Comparison of ENCODE assay signal across 28 cellular contexts in genomic region chr6:44157152-44157521, GRCh38. TPM values are rescaled to one million over a fixed set of nuclear protein-coding genes. Genes with fewer than 3 reads are reported as not detected.
DNase-seq lines count a peak whose midpoint lies in the region; ATAC-seq, FAIRE-seq and TF ChIP-seq lines count a peak whose summit lies in the region.
"Had no signal": no experiment of that assay in that cellular context is flagged by ENCODE, and none has a peak within 500 bp of the region (broad histone marks: within the 10 kb centered on the region; RNA-seq: fewer than 3 reads in every experiment).

No MANE protein-coding gene starts in this region.

- TF ChIP-seq POLR2A in upper lobe of left lung (IDR thresholded peaks at IDR 0.05): no peak

- no peak for ATAC-seq in stimulated activated naive B cell treated with anti-CD40 and anti-IgM and Interleukin-4, amounts not matched to agents 10 μg/mL and 1 μg/mL and 100 μg/mL, for 72 hours (replicated peaks)
- ATAC-seq in upper lobe of left lung (ENCODE audit: low FRiP score in 2 of 2): no peak
- ATAC-seq: foreskin keratinocyte; heart right ventricle; left cardiac atrium; stimulated activated naive CD8-positive, alpha-beta T cell treated with anti-CD3 and anti-CD28 coated beads, Interleukin-15, Interleukin-2, amounts not matched to agents 100 U/mL and 50 U/mL, for 24 hours had no signal

- H3K27ac Mint-ChIP-seq in stimulated activated naive B cell treated with anti-CD40 and anti-IgM and Interleukin-4, amounts not matched to agents 10 μg/mL and 1 μg/mL and 100 μg/mL, for 72 hours: peak overlapping the region; percentile 63
- H3K27ac Mint-ChIP-seq: activated CD4-positive, alpha-beta memory T cell treated with anti-CD3 and anti-CD28 coated beads, Interleukin-2, amount 10 ng/mL, durations not matched to agents 7 days and 5 days; activated naive CD8-positive, alpha-beta T cell treated with anti-CD3 and anti-CD28 coated beads, Interleukin-2, amount 10 ng/mL, durations not matched to agents 7 days and 5 days; CD14-positive monocyte; dendritic cell treated with granulocyte-macrophage colony-stimulating factor and Interleukin-4, amounts not matched to agents 40 ng/mL and 50 ng/mL, for 4 days; memory B cell had no signal

- DNase-seq in H7 (peak; percentile 44), hepatocyte (ENCODE audit: low spot score) (no peak), urothelium cell line (ENCODE audit: low spot score) (no peak), upper lobe of left lung (no peak), RKO (ENCODE audit: low spot score) (no peak)
- DNase-seq in stimulated activated naive B cell treated with anti-CD40 and anti-IgM and Interleukin-4, amounts not matched to agents 10 μg/mL and 1 μg/mL and 100 μg/mL, for 72 hours: no peak
- DNase-seq: activated CD4-positive, alpha-beta memory T cell treated with anti-CD3 and anti-CD28 coated beads, Interleukin-2, amount 10 ng/mL, durations not matched to agents 7 days and 5 days; activated CD4-positive, CD25-positive, alpha-beta regulatory T cell treated with anti-CD3 and anti-CD28 coated beads, Interleukin-2, amount 50 U/mL, for 72 hours; activated CD8-positive, alpha-beta memory T cell treated with anti-CD3 and anti-CD28 coated beads, Interleukin-2, amount 50 U/mL, for 48 hours; activated effector memory CD4-positive, alpha-beta T cell treated with Interleukin-2 at 50 U/mL for 16 hours; activated naive CD8-positive, alpha-beta T cell treated with anti-CD3 and anti-CD28 coated beads, Interleukin-2, amount 10 ng/mL, durations not matched to agents 7 days and 5 days; central memory CD4-positive, alpha-beta T cell; foreskin keratinocyte; GM23248; heart right ventricle; left cardiac atrium; NCI-H1105; NCI-H187 treated with DMSO at 0.1 percent for 48 hours; NCI-H2171 treated with DMSO at 0.1 percent for 48 hours; NCI-H524; SIG-M5; stimulated activated naive CD8-positive, alpha-beta T cell treated with anti-CD3 and anti-CD28 coated beads, Interleukin-15, Interleukin-2, amounts not matched to agents 100 U/mL and 50 U/mL, for 24 hours had no signal

- H3K27ac ChIP-seq in VCaP (peak overlapping the region; percentile 95), hepatocyte (peak overlapping the region; percentile 65), upper lobe of left lung (no peak overlapping the region)
- H3K27ac ChIP-seq: ascending aorta, esophagus muscularis mucosa, foreskin keratinocyte, GM23248, heart right ventricle had no signal

- H3K27me3 Mint-ChIP-seq in stimulated activated naive B cell treated with anti-CD40 and anti-IgM and Interleukin-4, amounts not matched to agents 10 μg/mL and 1 μg/mL and 100 μg/mL, for 72 hours: no peaks in the 10 kb centered on the region
- H3K27me3 Mint-ChIP-seq: activated CD4-positive, alpha-beta memory T cell treated with anti-CD3 and anti-CD28 coated beads, Interleukin-2, amount 10 ng/mL, durations not matched to agents 7 days and 5 days; dendritic cell treated with granulocyte-macrophage colony-stimulating factor and Interleukin-4, amounts not matched to agents 40 ng/mL and 50 ng/mL, for 4 days had no signal

- H3K4me3 ChIP-seq in H7 (ENCODE audit: insufficient read depth, low read depth, low read length): no peak overlapping the region
- H3K4me3 ChIP-seq in hepatocyte: no peak overlapping the region
- H3K4me3 ChIP-seq in upper lobe of left lung: no peak overlapping the region
- H3K4me3 ChIP-seq: ascending aorta, esophagus muscularis mucosa, GM23248, heart right ventricle had no signal

- WGBS in hepatocyte (ENCODE audit: low lambda C conversion rate, missing lambda C conversion rate): 77% methylated on average over 11 of the region's 11 CpGs
- WGBS in upper lobe of left lung, 2 donors: 81 to 89% methylated on average over 9 to 11 of the region's 11 CpGs

- no peak for TF ChIP-seq EP300 in upper lobe of left lung (IDR thresholded peaks at IDR 0.05)

- H2AFZ ChIP-seq in hepatocyte: no peak overlapping the region
- H2AFZ ChIP-seq: GM23248 had no signal

- H3K27me3 ChIP-seq in H7 (ENCODE audit: control insufficient read depth, insufficient read depth, low read length) (no peaks in the 10 kb centered on the region), hepatocyte (no peaks in the 10 kb centered on the region), upper lobe of left lung (no peaks in the 10 kb centered on the region)
- H3K27me3 ChIP-seq: ascending aorta, esophagus muscularis mucosa, foreskin keratinocyte, heart right ventricle had no signal

- H3K4me3 Mint-ChIP-seq in stimulated activated naive B cell treated with anti-CD40 and anti-IgM and Interleukin-4, amounts not matched to agents 10 μg/mL and 1 μg/mL and 100 μg/mL, for 72 hours: no peak overlapping the region
- H3K4me3 Mint-ChIP-seq: activated CD4-positive, alpha-beta memory T cell treated with anti-CD3 and anti-CD28 coated beads, Interleukin-2, amount 10 ng/mL, durations not matched to agents 7 days and 5 days; activated naive CD8-positive, alpha-beta T cell treated with anti-CD3 and anti-CD28 coated beads, Interleukin-2, amount 10 ng/mL, durations not matched to agents 7 days and 5 days; CD14-positive monocyte; dendritic cell treated with granulocyte-macrophage colony-stimulating factor and Interleukin-4, amounts not matched to agents 40 ng/mL and 50 ng/mL, for 4 days; memory B cell had no signal

- H3K79me2 ChIP-seq in hepatocyte: no peaks in the 10 kb centered on the region

- TF ChIP-seq CTCF in VCaP (conservative IDR thresholded peaks at IDR 0.05) (no peak), hepatocyte (IDR thresholded peaks at IDR 0.05; ENCODE audit: poor library complexity) (no peak), upper lobe of left lung (IDR thresholded peaks at IDR 0.05) (no peak)

- no peak overlapping the region for H3K4me2 ChIP-seq in hepatocyte

- FAIRE-seq in urothelium cell line (lab: Jason Lieb, UNC): no peak

- H3K4me1 Mint-ChIP-seq in stimulated activated naive B cell treated with anti-CD40 and anti-IgM and Interleukin-4, amounts not matched to agents 10 μg/mL and 1 μg/mL and 100 μg/mL, for 72 hours: peaks cover 7 to 15% of the 10 kb centered on the region in 2 donors
- H3K4me1 Mint-ChIP-seq: memory B cell had no signal

- no peaks in the 10 kb centered on the region for H3K9me2 ChIP-seq in hepatocyte (replicated peaks; ENCODE audit: insufficient read depth)

- H3K36me3 Mint-ChIP-seq in stimulated activated naive B cell treated with anti-CD40 and anti-IgM and Interleukin-4, amounts not matched to agents 10 μg/mL and 1 μg/mL and 100 μg/mL, for 72 hours: peaks cover 8 to 12% of the 10 kb centered on the region in 2 donors
- H3K36me3 Mint-ChIP-seq: activated naive CD8-positive, alpha-beta T cell treated with anti-CD3 and anti-CD28 coated beads, Interleukin-2, amount 10 ng/mL, durations not matched to agents 7 days and 5 days; CD14-positive monocyte had no signal

- no peaks in the 10 kb centered on the region for H3K9me3 Mint-ChIP-seq in stimulated activated naive B cell treated with anti-CD40 and anti-IgM and Interleukin-4, amounts not matched to agents 10 μg/mL and 1 μg/mL and 100 μg/mL, for 72 hours
- H3K9me3 Mint-ChIP-seq: activated CD4-positive, alpha-beta memory T cell treated with anti-CD3 and anti-CD28 coated beads, Interleukin-2, amount 10 ng/mL, durations not matched to agents 7 days and 5 days; activated naive CD8-positive, alpha-beta T cell treated with anti-CD3 and anti-CD28 coated beads, Interleukin-2, amount 10 ng/mL, durations not matched to agents 7 days and 5 days; dendritic cell treated with granulocyte-macrophage colony-stimulating factor and Interleukin-4, amounts not matched to agents 40 ng/mL and 50 ng/mL, for 4 days; memory B cell had no signal

- 0 out of 2 replicates have a peak, but pooled peaks cover 1% of the 10 kb centered on the region for H3K36me3 ChIP-seq in H7 (replicated peaks; ENCODE audit: control insufficient read depth, insufficient read depth, low read length)
- H3K36me3 ChIP-seq in hepatocyte (replicated peaks; ENCODE audit: insufficient read depth, low read depth): no peaks in the 10 kb centered on the region
- H3K36me3 ChIP-seq in upper lobe of left lung: peaks cover 0 to 13% (median 8%) of the 10 kb centered on the region in 4 donors

- H3K9me3 ChIP-seq in hepatocyte (ENCODE audit: low read depth): no peaks in the 10 kb centered on the region
- no peaks in the 10 kb centered on the region for H3K9me3 ChIP-seq in upper lobe of left lung
- H3K9me3 ChIP-seq: ascending aorta, esophagus muscularis mucosa, heart right ventricle had no signal

- H4K20me1 ChIP-seq in hepatocyte (ENCODE audit: insufficient read depth, poor library complexity, severe bottlenecking): no peaks in the 10 kb centered on the region

- H3K4me1 ChIP-seq in hepatocyte (ENCODE audit: insufficient read depth) (peaks cover 18% of the 10 kb centered on the region), upper lobe of left lung (no peaks in the 10 kb centered on the region)
- H3K4me1 ChIP-seq: ascending aorta, esophagus muscularis mucosa, heart right ventricle had no signal

RNA-seq across cellular contexts. Expression of gene CAPN11, which starts 1.5 kb away (rescaled TPM):
- 1.0 and 2.0 TPM in 2 replicates for total RNA-seq in H7 (2014; rRNA removed; shearing (Covaris generic))
- total RNA-seq in hepatocyte (0.16 and 0.23 TPM in 2 replicates), upper lobe of left lung (under 1 TPM in 4 of 6 donors, not detected in 2; 0.30 to 0.81 (median 0.52) TPM)
- polyA plus RNA-seq in hepatocyte: 0.13 and 0.39 TPM in 2 replicates
- total RNA-seq: activated naive CD8-positive, alpha-beta T cell treated with anti-CD3 and anti-CD28 coated beads, Interleukin-2, amount 10 ng/mL, durations not matched to agents 7 days and 5 days; foreskin keratinocyte; GM23248 had no signal
- polyA plus RNA-seq: CD14-positive monocyte, foreskin keratinocyte, GM23248 had no signal

RNA-seq across cellular contexts. Expression of gene TMEM63B, which starts 29.8 kb away (rescaled TPM):
- total RNA-seq in H7 (2014; rRNA removed; shearing (Covaris generic)): 24.9 and 36.2 TPM in 2 replicates
- total RNA-seq in hepatocyte: 31.8 and 43.5 TPM in 2 replicates
- 28.7 and 31.4 TPM in 2 replicates for polyA plus RNA-seq in hepatocyte
- total RNA-seq in upper lobe of left lung: 100 to 1,000 TPM in 4 of 6 donors, 10 to 100 TPM in 2; 89.8 to 198 (median 128) TPM

RNA-seq across cellular contexts. Expression of gene MRPL14, which starts 29.9 kb away (rescaled TPM):
- 91.0 and 92.0 TPM in 2 replicates for total RNA-seq in H7 (2014; rRNA removed; shearing (Covaris generic))
- 58.3 and 64.3 TPM in 2 replicates for total RNA-seq in hepatocyte
- polyA plus RNA-seq in hepatocyte: 106 and 124 TPM in 2 replicates
- total RNA-seq in upper lobe of left lung: 100 to 1,000 TPM in 3 of 6 donors, 10 to 100 TPM in 3; 89.1 to 164 (median 97.7) TPM

RNA-seq across cellular contexts. Expression of gene MYMX, which starts 59.6 kb away (rescaled TPM):
- total RNA-seq in H7 (2014; rRNA removed; shearing (Covaris generic)): 5.2 and 6.0 TPM in 2 replicates
- total RNA-seq in hepatocyte (not detected in 2 replicates), upper lobe of left lung (under 1 TPM in 1 of 6 donors, not detected in 5; 0.46 TPM)
- 2.0 TPM in 1 of 2 replicates, not detected in the other for polyA plus RNA-seq in hepatocyte
- total RNA-seq: activated CD4-positive, alpha-beta memory T cell treated with anti-CD3 and anti-CD28 coated beads, Interleukin-2, amount 10 ng/mL, durations not matched to agents 7 days and 5 days; activated naive CD8-positive, alpha-beta T cell treated with anti-CD3 and anti-CD28 coated beads, Interleukin-2, amount 10 ng/mL, durations not matched to agents 7 days and 5 days; esophagus muscularis mucosa; foreskin keratinocyte; GM23248 had no signal
- polyA plus RNA-seq: CD14-positive monocyte, foreskin keratinocyte, GM23248 had no signal

Comparison
In these comparisons a context has a peak if more than half of its experiments do, and no peak if none do; other contexts are left out.
1. H3K27ac ChIP-seq: peak in VCaP (single experiment) and hepatocyte (single experiment); none in upper lobe of left lung (0 of 4).